In the genomic region with DNA sequence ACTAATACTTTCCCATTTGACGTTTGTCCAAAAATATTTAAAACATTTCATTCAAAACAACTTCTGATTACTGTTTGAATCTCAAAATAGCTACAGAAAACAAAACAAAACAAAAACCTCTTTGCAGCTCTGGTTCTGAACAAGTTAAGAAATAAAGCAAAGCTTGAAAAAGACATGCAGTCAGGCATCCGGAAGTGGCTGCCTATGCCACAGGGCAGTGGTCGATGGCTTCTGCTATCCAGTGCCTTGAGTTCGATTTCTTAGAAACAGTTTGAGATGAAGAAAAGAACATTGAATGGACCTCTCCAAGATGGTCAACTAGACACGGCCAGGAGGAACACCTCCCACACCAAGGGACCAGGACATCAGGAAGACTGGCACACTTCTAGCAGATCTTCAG, we compare ENCODE assay signal across 20 cellular contexts.
"Had no signal": no experiment of that assay in that cellular context is flagged by ENCODE, and none has a peak within 500 bp of the region (broad histone marks: within the 10 kb centered on the region; RNA-seq: fewer than 3 reads in every experiment).

No MANE protein-coding gene starts in this region.

- DNase-seq: activated CD4-positive, alpha-beta T cell treated with anti-CD3 and anti-CD28 coated beads for 4 hours; activated CD8-positive, alpha-beta memory T cell treated with anti-CD3 and anti-CD28 coated beads, Interleukin-2, amount 50 U/mL, for 4 hours; activated CD8-positive, alpha-beta T cell treated with anti-CD3 and anti-CD28 coated beads for 36 hours; activated gamma-delta T cell treated with Interleukin-2 at 50 U/mL for 16 hours; activated naive CD4-positive, alpha-beta T cell treated with anti-CD3 and anti-CD28 coated beads, Interleukin-2, amount 10 ng/mL, durations not matched to agents 7 days and 5 days; activated naive CD8-positive, alpha-beta T cell treated with anti-CD3 and anti-CD28 coated beads for 36 hours; activated T-cell treated with anti-CD3 and anti-CD28 coated beads, Interleukin-2, amount 50 U/mL, for 72 hours; MG63; MV-4-11; NCI-H1105; NCI-H1436; NCI-H1694 treated with DMSO at 0.1 percent for 48 hours; NCI-H2029 treated with DMSO at 0.1 percent for 48 hours; NCI-H510A treated with DMSO at 0.1 percent for 48 hours; NCI-H69; Peyer's patch; Right ventricle myocardium superior; SJCRH30 had no signal

- H3K4me3 Mint-ChIP-seq: activated CD8-positive, alpha-beta T cell treated with anti-CD3 and anti-CD28 coated beads for 36 hours; activated naive CD4-positive, alpha-beta T cell treated with anti-CD3 and anti-CD28 coated beads, Interleukin-2, amount 10 ng/mL, durations not matched to agents 7 days and 5 days; activated naive CD8-positive, alpha-beta T cell treated with anti-CD3 and anti-CD28 coated beads for 36 hours; activated T-cell treated with anti-CD3 and anti-CD28 coated beads, Interleukin-2, amount 50 U/mL, for 72 hours; T-helper 1 cell treated with Interleukin-12 subunit alpha and Interleukin-12 subunit beta and Interleukin-4 antibody, amounts not matched to agents 30 μg/mL and 1 μg/mL, for 36 hours had no signal

- H3K27ac Mint-ChIP-seq: activated CD8-positive, alpha-beta T cell treated with anti-CD3 and anti-CD28 coated beads for 36 hours; activated naive CD4-positive, alpha-beta T cell treated with anti-CD3 and anti-CD28 coated beads, Interleukin-2, amount 10 ng/mL, durations not matched to agents 7 days and 5 days; activated naive CD8-positive, alpha-beta T cell treated with anti-CD3 and anti-CD28 coated beads for 36 hours; activated T-cell treated with anti-CD3 and anti-CD28 coated beads, Interleukin-2, amount 50 U/mL, for 72 hours; activated T-helper 2 cell treated with anti-CD3 and anti-CD28 coated beads, Interferon-gamma antibody, Interleukin-2, Interleukin-4, amounts not matched to agents 10 μg/mL and 5 μg/mL and 100 μg/mL, durations not matched to agents 14 hours and 24 hours and 36 hours; T-helper 1 cell treated with Interleukin-12 subunit alpha and Interleukin-12 subunit beta and Interleukin-4 antibody, amounts not matched to agents 30 μg/mL and 1 μg/mL, for 36 hours had no signal

- H3K27me3 Mint-ChIP-seq: activated CD8-positive, alpha-beta T cell treated with anti-CD3 and anti-CD28 coated beads for 36 hours; activated naive CD4-positive, alpha-beta T cell treated with anti-CD3 and anti-CD28 coated beads, Interleukin-2, amount 10 ng/mL, durations not matched to agents 7 days and 5 days; activated naive CD8-positive, alpha-beta T cell treated with anti-CD3 and anti-CD28 coated beads for 36 hours had no signal

- H3K4me1 Mint-ChIP-seq: activated naive CD4-positive, alpha-beta T cell treated with anti-CD3 and anti-CD28 coated beads, Interleukin-2, amount 10 ng/mL, durations not matched to agents 7 days and 5 days had no signal
